20 cellular contexts compared by ENCODE assay signal in genomic region chr19:38759590-38760003, GRCh38. TPM values are rescaled to one million over a fixed set of nuclear protein-coding genes. Genes with fewer than 3 reads are reported as not detected.
DNase-seq lines count a peak whose midpoint lies in the region; ATAC-seq and TF ChIP-seq lines count a peak whose summit lies in the region.
"Had no signal": no experiment of that assay in that cellular context is flagged by ENCODE, and none has a peak within 500 bp of the region (broad histone marks: within the 10 kb centered on the region; RNA-seq: fewer than 3 reads in every experiment).

No MANE protein-coding gene starts in this region.

- peak; percentile 69 for DNase-seq in COLO829 (ENCODE audit: low spot score)
- peak; percentile 80 for DNase-seq in RPMI7951 (ENCODE audit: low read depth)
- DNase-seq in glomerular visceral epithelial cell (ENCODE audit: extremely low spot score) = peak; percentile 44
- peak; percentile 40 for DNase-seq in pons (ENCODE audit: low spot score)
- no peak for DNase-seq in stimulated activated naive CD8-positive, alpha-beta T cell treated with anti-CD3 and anti-CD28 coated beads, Interleukin-15, Interleukin-2, amounts not matched to agents 100 U/mL and 50 U/mL, for 24 hours
- DNase-seq in HFFc6 = no peak
- DNase-seq in activated CD4-positive, alpha-beta T cell treated with anti-CD3 and anti-CD28 coated beads for 4 hours = no peak
- DNase-seq in cardiac septum (ENCODE audit: low spot score) = no peak
- DNase-seq: central memory CD4-positive, alpha-beta T cell; DMS153; effector CD8-positive, alpha-beta T cell; mesendoderm; NCI-H146; nephron progenitor cell; SHP77 treated with DMSO at 0.1 percent for 48 hours; tibial artery had no signal

- peaks cover 3% of the 10 kb centered on the region for H3K27me3 Mint-ChIP-seq in HFFc6 (ENCODE audit: insufficient read depth)

- no peak overlapping the region for H3K4me3 Mint-ChIP-seq in HFFc6
- H3K4me3 Mint-ChIP-seq: activated T-helper 1 cell treated with anti-CD3 and anti-CD28 coated beads, Interleukin-12 subunit alpha, Interleukin-12 subunit beta, Interleukin-2, Interleukin-4 antibody, amounts not matched to agents 30 ng/mL and 10 ng/mL and 1 ng/mL, durations not matched to agents 14 hours and 24 hours and 36 hours; nephron progenitor cell had no signal

- no peak overlapping the region for H3K27ac Mint-ChIP-seq in HFFc6
- H3K27ac Mint-ChIP-seq: activated T-helper 1 cell treated with anti-CD3 and anti-CD28 coated beads, Interleukin-12 subunit alpha, Interleukin-12 subunit beta, Interleukin-2, Interleukin-4 antibody, amounts not matched to agents 30 ng/mL and 10 ng/mL and 1 ng/mL, durations not matched to agents 14 hours and 24 hours and 36 hours; nephron progenitor cell had no signal

- no peaks in the 10 kb centered on the region for H3K4me1 Mint-ChIP-seq in HFFc6 (ENCODE audit: low read depth)
- H3K4me1 Mint-ChIP-seq: nephron progenitor cell had no signal

- no peak for TF ChIP-seq CTCF in HFFc6 (IDR thresholded peaks at IDR 0.05)

- intact Hi-C loops in cardiac septum (cut with DNase I) = no loop called here

- H3K36me3 Mint-ChIP-seq in HFFc6 (ENCODE audit: low read depth) = no peaks in the 10 kb centered on the region; the same call in 1 of the 2 replicates

- H3K9me3 Mint-ChIP-seq in HFFc6 = peaks cover 4% of the 10 kb centered on the region; the same call in 1 of the 2 replicates
- H3K9me3 Mint-ChIP-seq: activated T-helper 1 cell treated with anti-CD3 and anti-CD28 coated beads, Interleukin-12 subunit alpha, Interleukin-12 subunit beta, Interleukin-2, Interleukin-4 antibody, amounts not matched to agents 30 ng/mL and 10 ng/mL and 1 ng/mL, durations not matched to agents 14 hours and 24 hours and 36 hours; nephron progenitor cell had no signal

- no peak for ATAC-seq in stimulated activated naive CD8-positive, alpha-beta T cell treated with anti-CD3 and anti-CD28 coated beads, Interleukin-15, Interleukin-2, amounts not matched to agents 100 U/mL and 50 U/mL, for 24 hours
- ATAC-seq: activated CD4-positive, CD25-positive, alpha-beta regulatory T cell treated with anti-CD3 and anti-CD28 coated beads, Interleukin-2, amount 50 U/mL, for 24 hours; psoas muscle had no signal

RNA-seq across cellular contexts. Expression of gene LGALS7, which starts 13.7 kb away (rescaled TPM):
- not detected in 2 replicates for total RNA-seq in RPMI7951 (2014; rRNA removed; shearing (Covaris generic))
- not detected for total RNA-seq in HFFc6 (2021; fragmentation: NEBNext Ultra II Directional; extraction: Animal tissue kit (Norgen Biotek cat#: 25700))
- not detected for total RNA-seq in cardiac septum
- total RNA-seq: activated T-helper 1 cell treated with anti-CD3 and anti-CD28 coated beads, Interleukin-12 subunit alpha, Interleukin-12 subunit beta, Interleukin-2, Interleukin-4 antibody, amounts not matched to agents 30 ng/mL and 10 ng/mL and 1 ng/mL, durations not matched to agents 14 hours and 24 hours and 36 hours; HT1080; psoas muscle had no signal

RNA-seq across cellular contexts. Expression of gene CAPN12, which starts 15.3 kb away (rescaled TPM):
- total RNA-seq in RPMI7951 (2014; rRNA removed; shearing (Covaris generic)) = not detected in 2 replicates
- total RNA-seq in HFFc6 (2021; fragmentation: NEBNext Ultra II Directional; extraction: Animal tissue kit (Norgen Biotek cat#: 25700)) = under 1 TPM; 0.09 to 0.45 (median 0.19) TPM
- total RNA-seq in cardiac septum = 1.7 TPM

RNA-seq across cellular contexts. Expression of gene LGALS7B, which starts 29.4 kb away (rescaled TPM):
- not detected in 2 replicates for total RNA-seq in RPMI7951 (2014; rRNA removed; shearing (Covaris generic))
- total RNA-seq in HFFc6 (2021; fragmentation: NEBNext Ultra II Directional; extraction: Animal tissue kit (Norgen Biotek cat#: 25700)) = not detected
- total RNA-seq in cardiac septum = not detected
- total RNA-seq: activated T-helper 1 cell treated with anti-CD3 and anti-CD28 coated beads, Interleukin-12 subunit alpha, Interleukin-12 subunit beta, Interleukin-2, Interleukin-4 antibody, amounts not matched to agents 30 ng/mL and 10 ng/mL and 1 ng/mL, durations not matched to agents 14 hours and 24 hours and 36 hours; HT1080; psoas muscle had no signal

RNA-seq across cellular contexts. Expression of gene LGALS4, which starts 53.1 kb away (rescaled TPM):
- total RNA-seq in RPMI7951 (2014; rRNA removed; shearing (Covaris generic)) = not detected in 2 replicates
- under 1 TPM in 1 of 6 experiments, not detected in 5; 0.43 TPM for total RNA-seq in HFFc6 (2021; fragmentation: NEBNext Ultra II Directional; extraction: Animal tissue kit (Norgen Biotek cat#: 25700))
- 0.54 TPM for total RNA-seq in cardiac septum

Comparison
In these comparisons a context has a peak if more than half of its experiments do, and no peak if none do; other contexts are left out.
1. DNase-seq: peak in COLO829 (single experiment), RPMI7951 (single experiment), glomerular visceral epithelial cell (single experiment) and pons (single experiment); none in stimulated activated naive CD8-positive, alpha-beta T cell treated with anti-CD3 and anti-CD28 coated beads, Interleukin-15, Interleukin-2, amounts not matched to agents 100 U/mL and 50 U/mL, for 24 hours (single experiment), HFFc6 (single experiment), activated CD4-positive, alpha-beta T cell treated with anti-CD3 and anti-CD28 coated beads for 4 hours (0 of 2) and cardiac septum (single experiment).